Comparison of ENCODE assay signal across 31 cellular contexts in genomic region chr11:34490304-34490703, GRCh38. TPM values are rescaled to one million over a fixed set of nuclear protein-coding genes. Genes with fewer than 3 reads are reported as not detected.
"Had no signal": no experiment of that assay in that cellular context is flagged by ENCODE, and none has a peak within 500 bp of the region (broad histone marks: within the 10 kb centered on the region; RNA-seq: fewer than 3 reads in every experiment).

No MANE protein-coding gene starts in this region.

- H3K4me1 ChIP-seq: esophagus muscularis mucosa, foreskin keratinocyte, gastroesophageal sphincter, heart left ventricle, lower lobe of right lung, parathyroid adenoma, prostate gland, right atrium auricular region, sigmoid colon, testis, tibial artery had no signal

- H3K9me3 Mint-ChIP-seq: dendritic cell treated with granulocyte-macrophage colony-stimulating factor and Interleukin-4, amounts not matched to agents 40 ng/mL and 50 ng/mL, for 4 days; immature natural killer cell; natural killer cell; stimulated activated memory B cell treated with anti-CD40 and anti-IgM and Interleukin-4, amounts not matched to agents 10 μg/mL and 1 μg/mL and 100 μg/mL, for 72 hours; type B pancreatic cell had no signal

- H3K27me3 ChIP-seq: right atrium auricular region, sigmoid colon, testis had no signal

- H3K4me3 Mint-ChIP-seq: dendritic cell treated with granulocyte-macrophage colony-stimulating factor and Interleukin-4, amounts not matched to agents 40 ng/mL and 50 ng/mL, for 4 days; immature natural killer cell; natural killer cell; stimulated activated memory B cell treated with anti-CD40 and anti-IgM and Interleukin-4, amounts not matched to agents 10 μg/mL and 1 μg/mL and 100 μg/mL, for 72 hours; type B pancreatic cell had no signal

- H3K9me3 ChIP-seq: esophagus muscularis mucosa, gastroesophageal sphincter, heart left ventricle, lower lobe of right lung, prostate gland, right atrium auricular region, sigmoid colon, spleen, testis, tibial artery had no signal

- DNase-seq: effector CD8-positive, alpha-beta T cell; foreskin keratinocyte; heart left ventricle; hypothalamus; immature natural killer cell; left ventricle myocardium superior; lower lobe of right lung; natural killer cell; sigmoid colon; spleen; stimulated activated CD4-positive, alpha-beta T cell treated with anti-CD3 and anti-CD28 coated beads, Interleukin-4, amount 100 ng/mL, for 4 hours; stimulated activated naive CD8-positive, alpha-beta T cell treated with anti-CD3 and anti-CD28 coated beads, Interleukin-15, Interleukin-2, amounts not matched to agents 100 U/mL and 50 U/mL, for 24 hours; substantia nigra; testis; tibial artery had no signal

- H3K36me3 Mint-ChIP-seq: immature natural killer cell; natural killer cell; stimulated activated memory B cell treated with anti-CD40 and anti-IgM and Interleukin-4, amounts not matched to agents 10 μg/mL and 1 μg/mL and 100 μg/mL, for 72 hours; type B pancreatic cell had no signal

- H2AFZ ChIP-seq: parathyroid adenoma had no signal

- H3K36me3 ChIP-seq: esophagus muscularis mucosa, gastroesophageal sphincter, heart left ventricle, lower lobe of right lung, prostate gland, right atrium auricular region, sigmoid colon, spleen, tibial artery had no signal

- H3K79me2 ChIP-seq: parathyroid adenoma had no signal

- ATAC-seq: foreskin keratinocyte; gastroesophageal sphincter; heart left ventricle; left ventricle myocardium superior; lower lobe of right lung; natural killer cell; stimulated activated memory B cell treated with anti-CD40 and anti-IgM and Interleukin-4, amounts not matched to agents 10 μg/mL and 1 μg/mL and 100 μg/mL, for 72 hours; stimulated activated naive CD8-positive, alpha-beta T cell treated with anti-CD3 and anti-CD28 coated beads, Interleukin-15, Interleukin-2, amounts not matched to agents 100 U/mL and 50 U/mL, for 24 hours had no signal

- H3K4me1 Mint-ChIP-seq: immature natural killer cell, natural killer cell had no signal

- H3K27ac Mint-ChIP-seq: dendritic cell treated with granulocyte-macrophage colony-stimulating factor and Interleukin-4, amounts not matched to agents 40 ng/mL and 50 ng/mL, for 4 days; immature natural killer cell; natural killer cell; stimulated activated memory B cell treated with anti-CD40 and anti-IgM and Interleukin-4, amounts not matched to agents 10 μg/mL and 1 μg/mL and 100 μg/mL, for 72 hours; type B pancreatic cell had no signal

- H3K4me3 ChIP-seq: esophagus muscularis mucosa, gastroesophageal sphincter, heart left ventricle, lower lobe of right lung, prostate gland, right atrium auricular region, sigmoid colon, spleen, testis, tibial artery had no signal

- H3K9ac ChIP-seq: parathyroid adenoma had no signal

- H3K27ac ChIP-seq: esophagus muscularis mucosa, foreskin keratinocyte, gastroesophageal sphincter, heart left ventricle, lower lobe of right lung, parathyroid adenoma, prostate gland, right atrium auricular region, sigmoid colon, spleen, testis, tibial artery had no signal

RNA-seq across cellular contexts. Expression of gene ELF5, which starts 23.3 kb away (rescaled TPM):
- total RNA-seq: endothelial cell of umbilical vein, epithelial cell of proximal tubule, esophagus muscularis mucosa, fibroblast of lung, foreskin keratinocyte, heart left ventricle, left ventricle myocardium superior, mononuclear cell, natural killer cell, osteoblast, right atrium auricular region, sigmoid colon, skeletal muscle tissue had no signal
- polyA plus RNA-seq: endothelial cell of umbilical vein, fibroblast of lung, foreskin keratinocyte, heart left ventricle, immature natural killer cell, keratinocyte, neural cell, sigmoid colon had no signal
